Comparison of ENCODE assay signal across 11 cellular contexts in genomic region chr11:20097319-20098221, GRCh38.
DNase-seq lines count a peak whose midpoint lies in the region; TF ChIP-seq lines count a peak whose summit lies in the region.
"Had no signal": no experiment of that assay in that cellular context is flagged by ENCODE, and none has a peak within 500 bp of the region (broad histone marks: within the 10 kb centered on the region; RNA-seq: fewer than 3 reads in every experiment).

No MANE protein-coding gene starts in this region.

- peak overlapping the region; percentile 60 for H3K27ac ChIP-seq in AG04450 (ENCODE audit: low read depth, low read length)
- peak overlapping the region; percentile 44 for H3K27ac ChIP-seq in muscle layer of colon (ENCODE audit: low read depth, low read length)

- H3K4me3 ChIP-seq in AG04450 (ENCODE audit: low read depth, low read length) = no peak overlapping the region
- H3K4me3 ChIP-seq in muscle layer of colon (ENCODE audit: low read depth in 1 of 2, low read length in 2 of 2) = no peak overlapping the region

- POLR2A ChIA-PET in AG04450 (lab: Yijun Ruan, JAX) = interaction anchor here (0.6 to 1.1 kb wide), 3 partner anchors 15 to 855 kb away, joined by 3 to 4 read pairs (median 3); no protein-coding TSS in a partner anchor

- CTCF ChIA-PET in AG04450 (lab: Charles Lee) = interaction anchor here (0.7 to 4.6 kb wide), 9 partner anchors 12 to 194 kb away, joined by 3 to 41 read pairs (median 5); no protein-coding TSS in a partner anchor

- intact Hi-C loops in cardiac septum (cut with DNase I) = no loop called here

- DNase-seq in AG04450 (ENCODE audit: low read depth, low spot score) (no peak), M059J (ENCODE audit: low read depth) (peak; percentile 91), NCI-H82 (lab: John Stamatoyannopoulos, UW) (no peak), cardiac septum (ENCODE audit: low spot score) (no peak)
- no peak for DNase-seq in stimulated activated CD4-positive, alpha-beta T cell treated with anti-CD3 and anti-CD28 coated beads, Interleukin-2, amount 100 ng/mL, for 48 hours
- no peak for DNase-seq in activated CD8-positive, alpha-beta memory T cell treated with anti-CD3 and anti-CD28 coated beads, Interleukin-2, amount 50 U/mL, for 4 hours
- DNase-seq: NCI-H1436 treated with DMSO at 0.1 percent for 48 hours; stimulated activated naive B cell treated with anti-CD40 and anti-IgM and Interleukin-4, amounts not matched to agents 10 μg/mL and 1 μg/mL and 100 μg/mL, for 72 hours had no signal

- H3K27me3 ChIP-seq in AG04450 (ENCODE audit: control insufficient read depth, insufficient read depth, low read length) = no peaks in the 10 kb centered on the region
- no peaks in the 10 kb centered on the region for H3K27me3 ChIP-seq in muscle layer of colon (ENCODE audit: control insufficient read depth in 1 of 2, insufficient read depth in 2 of 2, low read length in 2 of 2)

- H3K9ac ChIP-seq in muscle layer of colon (ENCODE audit: low read length) = no peak overlapping the region

- H3K36me3 Mint-ChIP-seq in brain = peaks cover 65% of the 10 kb centered on the region

- H3K4me1 Mint-ChIP-seq in brain = no peaks in the 10 kb centered on the region

- peak overlapping the region in 3 of 5 experiments; percentile 36 to 77 (median 72) for H3K27ac Mint-ChIP-seq in brain
- H3K27ac Mint-ChIP-seq: stimulated activated naive B cell treated with anti-CD40 and anti-IgM and Interleukin-4, amounts not matched to agents 10 μg/mL and 1 μg/mL and 100 μg/mL, for 72 hours; T-helper 1 cell treated with Interleukin-12 subunit alpha and Interleukin-12 subunit beta and Interleukin-4 antibody, amounts not matched to agents 30 μg/mL and 1 μg/mL, for 36 hours had no signal

- H3K4me3 Mint-ChIP-seq in brain = no peak overlapping the region
- H3K4me3 Mint-ChIP-seq: stimulated activated naive B cell treated with anti-CD40 and anti-IgM and Interleukin-4, amounts not matched to agents 10 μg/mL and 1 μg/mL and 100 μg/mL, for 72 hours; T-helper 1 cell treated with Interleukin-12 subunit alpha and Interleukin-12 subunit beta and Interleukin-4 antibody, amounts not matched to agents 30 μg/mL and 1 μg/mL, for 36 hours had no signal

- H3K4me1 ChIP-seq in muscle layer of colon (ENCODE audit: insufficient read depth, low read length) = peaks cover 17% of the 10 kb centered on the region

- TF ChIP-seq CTCF in AG04450 (IDR thresholded peaks at IDR 0.05; ENCODE audit: low read depth, low read length) (no peak), brain (conservative IDR thresholded peaks at IDR 0.05) (no peak)

- H3K36me3 ChIP-seq in muscle layer of colon (ENCODE audit: insufficient read depth, low read length) = peaks cover 80% of the 10 kb centered on the region

- H3K9me3 ChIP-seq in AG04450 (ENCODE audit: control insufficient read depth, insufficient read depth, low read length) (no peaks in the 10 kb centered on the region), muscle layer of colon (ENCODE audit: low read length) (no peaks in the 10 kb centered on the region)

- no peaks in the 10 kb centered on the region for H3K9me3 Mint-ChIP-seq in brain
- H3K9me3 Mint-ChIP-seq: stimulated activated naive B cell treated with anti-CD40 and anti-IgM and Interleukin-4, amounts not matched to agents 10 μg/mL and 1 μg/mL and 100 μg/mL, for 72 hours; T-helper 1 cell treated with Interleukin-12 subunit alpha and Interleukin-12 subunit beta and Interleukin-4 antibody, amounts not matched to agents 30 μg/mL and 1 μg/mL, for 36 hours had no signal

- peaks cover 5% of the 10 kb centered on the region for H3K27me3 Mint-ChIP-seq in brain
